In genomic region chr3:77038468-77038927, GRCh38 we compare ENCODE assay signal across 8 cellular contexts. TPM values are rescaled to one million over a fixed set of nuclear protein-coding genes. Genes with fewer than 3 reads are reported as not detected.
DNase-seq lines count a peak whose midpoint lies in the region; TF ChIP-seq lines count a peak whose summit lies in the region.

No MANE protein-coding gene starts in this region.

- TF ChIP-seq POLR2A in esophagus muscularis mucosa (IDR thresholded peaks at IDR 0.05; ENCODE audit: low read depth) = no peak

- no peaks in the 10 kb centered on the region for H3K36me3 ChIP-seq in esophagus muscularis mucosa

- WGBS in esophagus muscularis mucosa = under 1% methylated on average over 20 of the region's 21 CpGs

- no peaks in the 10 kb centered on the region for H3K9me3 ChIP-seq in esophagus muscularis mucosa

- no peak for TF ChIP-seq CTCF in GM20000 (IDR thresholded peaks at IDR 0.05; ENCODE audit: extremely low read depth, missing control alignments)
- peak; percentile 51 to 71 (median 56) for TF ChIP-seq CTCF in esophagus muscularis mucosa (IDR thresholded peaks at IDR 0.05)

- H3K4me3 ChIP-seq in esophagus muscularis mucosa = peak overlapping the region; percentile 50 to 61 (median 54)

- H3K4me1 ChIP-seq in esophagus muscularis mucosa = peaks cover 17 to 22% (median 21%) of the 10 kb centered on the region in 4 donors

- no peak overlapping the region for H3K27ac ChIP-seq in esophagus muscularis mucosa (replicated peaks in 1 of 4)

- no peak for TF ChIP-seq EP300 in esophagus muscularis mucosa (IDR thresholded peaks at IDR 0.05)

- intact Hi-C loops in esophagus muscularis mucosa (cut with DNase I) = loop anchor here (1.0 to 10.0 kb wide), 2 partner anchors 217 to 1606 kb away; no protein-coding TSS in a partner anchor

- peak; percentile 81 for DNase-seq in AG20443 (ENCODE audit: low spot score)
- peak; percentile 46 for DNase-seq in GM20000 (ENCODE audit: low spot score)
- DNase-seq in NCI-H1436 treated with DMSO at 0.1 percent for 48 hours (lab: John Stamatoyannopoulos, UW) = peak; percentile 38
- DNase-seq in SKM-1 treated with dmso at 0.1 percent for 144 hours (lab: John Stamatoyannopoulos, UW; ENCODE audit: unreplicated experiment) = peak; percentile 82
- DNase-seq in esophagus muscularis mucosa (ENCODE audit: extremely low spot score) = no peak
- peak; percentile 58 for DNase-seq in mucosa of gallbladder (ENCODE audit: low spot score)
- DNase-seq in stimulated activated CD8-positive, alpha-beta memory T cell treated with anti-CD3 and anti-CD28 coated beads, Interleukin-4, amount 100 ng/mL, for 48 hours = no peak
- DNase-seq in stimulated activated naive CD4-positive, alpha-beta T cell (lab: John Stamatoyannopoulos, UW) = no peak

- H3K27me3 ChIP-seq in esophagus muscularis mucosa = peaks cover 4 to 58% (median 13%) of the 10 kb centered on the region in 4 donors

RNA-seq across cellular contexts. Expression of gene ROBO2, which starts 1.4 kb away (rescaled TPM):
- total RNA-seq in esophagus muscularis mucosa (1 to 10 TPM in 3 of 4 donors, under 1 TPM in 1; 0.83 to 2.1 (median 1.3) TPM), mucosa of gallbladder (2.8 TPM)

Comparison
In these comparisons a context has a peak if more than half of its experiments do, and no peak if none do; other contexts are left out.
1. DNase-seq: peak in AG20443 (single experiment), GM20000 (single experiment), NCI-H1436 treated with DMSO at 0.1 percent for 48 hours (single experiment), SKM-1 treated with dmso at 0.1 percent for 144 hours (single experiment) and mucosa of gallbladder (single experiment); none in esophagus muscularis mucosa (single experiment), stimulated activated CD8-positive, alpha-beta memory T cell treated with anti-CD3 and anti-CD28 coated beads, Interleukin-4, amount 100 ng/mL, for 48 hours (single experiment) and stimulated activated naive CD4-positive, alpha-beta T cell (0 of 6).